18 cellular contexts compared by ENCODE assay signal in the genomic region with DNA sequence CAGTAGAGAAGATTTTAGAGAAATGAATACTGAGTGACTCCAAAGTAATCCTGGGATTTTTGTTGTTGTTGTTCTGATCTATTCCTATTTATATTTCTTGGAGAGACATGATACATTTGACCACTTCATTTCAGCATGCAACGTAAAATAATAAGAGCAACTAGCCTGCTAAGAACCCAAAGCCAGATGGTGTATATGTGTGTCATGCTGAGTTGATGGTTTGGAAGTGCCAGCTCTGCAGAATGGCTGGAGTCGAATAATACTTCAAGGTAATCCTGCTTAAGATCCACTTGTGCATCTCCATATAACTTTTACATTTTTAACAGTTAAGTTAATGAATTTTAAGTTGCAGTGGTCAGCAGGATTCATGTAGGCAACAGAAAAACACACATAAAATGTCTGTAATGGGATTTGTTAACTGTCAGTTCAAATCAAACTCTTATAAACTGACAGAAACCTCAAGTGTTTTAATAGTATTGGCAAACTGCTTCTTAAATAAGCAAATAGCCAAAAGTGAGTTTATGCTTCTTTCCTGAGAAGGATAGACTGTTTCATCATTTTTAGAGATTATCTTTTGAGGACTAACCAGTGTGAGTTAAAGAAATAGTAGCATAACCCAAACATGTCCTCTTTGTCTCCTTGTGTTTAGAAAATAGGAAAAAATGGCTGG.
A peak's percentile ranks its signal among the peaks of the same experiment; 100 is the strongest.
DNase-seq lines count a peak whose midpoint lies in the region; ATAC-seq and TF ChIP-seq lines count a peak whose summit lies in the region.
"Had no signal": no experiment of that assay in that cellular context is flagged by ENCODE, and none has a peak within 500 bp of the region (broad histone marks: within the 10 kb centered on the region; RNA-seq: fewer than 3 reads in every experiment).

No MANE protein-coding gene starts in this region.

- TF ChIP-seq POLR2A in tibial nerve (IDR thresholded peaks at IDR 0.05) (no peak), heart left ventricle (IDR thresholded peaks at IDR 0.05) (no peak)

- TF ChIP-seq CTCF in tibial nerve (IDR thresholded peaks at IDR 0.05) (no peak), heart left ventricle (IDR thresholded peaks at IDR 0.05) (no peak)

- H3K27me3 ChIP-seq in tibial nerve: no peaks in the 10 kb centered on the region
- H3K27me3 ChIP-seq in heart left ventricle: no peaks in the 10 kb centered on the region

- no peak overlapping the region for H3K4me3 ChIP-seq in tibial nerve
- no peak overlapping the region for H3K4me3 ChIP-seq in heart left ventricle
- H3K4me3 ChIP-seq: PC-9 had no signal

- H3K36me3 ChIP-seq in tibial nerve: peaks cover 0 to 43% (median 0%) of the 10 kb centered on the region in 3 donors
- H3K36me3 ChIP-seq in heart left ventricle: peaks cover 0 to 9% (median 0%) of the 10 kb centered on the region in 9 donors

- H3K9me3 ChIP-seq in tibial nerve (peaks cover 0 to 17% (median 0%) of the 10 kb centered on the region in 4 donors), heart left ventricle (peaks cover 0 to 39% (median 14%) of the 10 kb centered on the region in 12 donors)

- no peak for ATAC-seq in heart left ventricle
- ATAC-seq: T-cell had no signal

- H3K27ac ChIP-seq in tibial nerve (no peak overlapping the region), heart left ventricle (no peak overlapping the region)
- H3K27ac ChIP-seq: PC-9 had no signal

- intact Hi-C loops in heart left ventricle (cut with DNase I): no loop called here

- no peak for TF ChIP-seq EP300 in tibial nerve (IDR thresholded peaks at IDR 0.05)

- H3K4me1 ChIP-seq in tibial nerve: no peaks in the 10 kb centered on the region
- H3K4me1 ChIP-seq in heart left ventricle: peaks cover 0 to 4% (median 0%) of the 10 kb centered on the region in 12 donors

- DNase-seq in EH (ENCODE audit: low read depth) (peak; percentile 43), NCI-H446 treated with DMSO at 0.1 percent for 48 hours (lab: John Stamatoyannopoulos, UW) (peak; percentile 73), cerebellum (ENCODE audit: low spot score) (peak; percentile 76), pons (ENCODE audit: low spot score) (peak; percentile 20), tibial nerve (ENCODE audit: low spot score in 2 of 2) (no peak), heart left ventricle (no peak), SW 1271 (lab: John Stamatoyannopoulos, UW) (no peak)
- DNase-seq: ACHN; CD4-positive, CD25-positive, alpha-beta regulatory T cell; DND-41; GOT3; KBM-7; NCI-H1417 treated with DMSO at 0.1 percent for 48 hours; NCI-H2029; NCI-H2227 treated with DMSO at 0.1 percent for 48 hours; NCI-H69; PC-9; T-cell had no signal

- 85 to 86% methylated on average over 2 of the region's 2 CpGs for WGBS in tibial nerve, 2 donors
- 93 to 98% (median 95%) methylated on average over 2 of the region's 2 CpGs for WGBS in heart left ventricle, 4 donors

Comparison
In these comparisons a context has a peak if more than half of its experiments do, and no peak if none do; other contexts are left out.
1. DNase-seq: peak in EH (single experiment), NCI-H446 treated with DMSO at 0.1 percent for 48 hours (single experiment), cerebellum (single experiment) and pons (single experiment); none in tibial nerve (0 of 2), heart left ventricle (0 of 5) and SW 1271 (0 of 2).